In the genomic region with DNA sequence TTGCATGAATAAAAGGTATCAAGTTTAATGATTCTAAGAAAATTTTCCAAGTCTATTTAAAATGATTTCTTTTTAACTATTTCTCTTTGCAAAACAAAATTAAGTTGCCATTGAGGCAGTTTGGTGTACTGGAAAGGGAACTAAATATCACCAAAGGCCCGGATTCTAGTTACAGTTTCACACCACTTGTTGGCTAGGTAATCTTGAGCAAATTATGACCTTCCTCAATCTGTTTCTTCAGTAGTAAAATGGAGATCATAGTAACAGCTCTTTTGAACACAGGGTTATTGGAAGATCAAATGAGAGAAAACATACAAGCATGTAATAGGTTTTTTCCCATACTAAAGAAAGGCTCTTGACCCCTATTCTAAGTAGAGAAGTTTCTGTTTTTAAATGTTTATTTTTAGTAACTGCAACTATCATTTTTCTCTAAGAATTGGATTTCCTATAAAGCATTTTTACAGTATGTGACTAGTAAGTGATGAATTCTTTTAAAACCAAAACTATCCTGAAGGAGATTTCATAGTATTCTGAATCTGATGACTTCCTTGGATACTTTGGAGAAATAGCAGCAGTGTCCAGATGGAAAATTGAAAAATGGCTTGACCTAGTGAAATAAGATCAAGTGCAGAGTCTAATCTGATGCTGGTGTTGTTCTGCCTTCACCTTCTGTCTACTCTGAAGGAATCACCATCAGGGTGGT, we compare ENCODE assay signal across 15 cellular contexts. TPM values are rescaled to one million over a fixed set of nuclear protein-coding genes. Genes with fewer than 3 reads are reported as not detected.
A peak's percentile ranks its signal among the peaks of the same experiment; 100 is the strongest.
DNase-seq lines count a peak whose midpoint lies in the region; ATAC-seq and TF ChIP-seq lines count a peak whose summit lies in the region.
"Had no signal": no experiment of that assay in that cellular context is flagged by ENCODE, and none has a peak within 500 bp of the region (broad histone marks: within the 10 kb centered on the region; RNA-seq: fewer than 3 reads in every experiment).

No MANE protein-coding gene starts in this region.

- H3K27ac Mint-ChIP-seq in activated T-cell treated with anti-CD3 and anti-CD28 coated beads, Interleukin-2, amount 50 U/mL, for 24 hours, result peak overlapping the region; percentile 61
- H3K27ac Mint-ChIP-seq in stimulated activated effector memory CD8-positive, alpha-beta T cell treated with anti-CD3 and anti-CD28 coated beads, Interleukin-12 subunit alpha, Interleukin-12 subunit beta, amount 100 ng/mL, for 72 hours, result peak overlapping the region; percentile 94

- no peaks in the 10 kb centered on the region for H3K36me3 ChIP-seq in KMS-11 (ENCODE audit: insufficient read depth)

- no peak for DNase-seq in activated T-cell treated with anti-CD3 and anti-CD28 coated beads, Interleukin-2, amount 50 U/mL, for 24 hours
- no peak for DNase-seq in activated T-cell treated with anti-CD3 and anti-CD28 coated beads, Interleukin-2, amount 50 U/mL, for 4 hours
- no peak for DNase-seq in stimulated activated effector memory CD8-positive, alpha-beta T cell treated with anti-CD3 and anti-CD28 coated beads, Interleukin-12 subunit alpha, Interleukin-12 subunit beta, amount 100 ng/mL, for 72 hours (ENCODE audit: low spot score in 2 of 2)
- DNase-seq in NCI-H2171 treated with DMSO at 0.1 percent for 48 hours (lab: John Stamatoyannopoulos, UW) (no peak), foreskin keratinocyte (no peak), NCI-H748 (lab: John Stamatoyannopoulos, UW; ENCODE audit: unreplicated experiment) (no peak)
- DNase-seq: Kasumi-1, left colon, NCI-H69 had no signal

- H3K27me3 Mint-ChIP-seq in activated T-cell treated with anti-CD3 and anti-CD28 coated beads, Interleukin-2, amount 50 U/mL, for 24 hours, result no peaks in the 10 kb centered on the region
- H3K27me3 Mint-ChIP-seq in activated T-cell treated with anti-CD3 and anti-CD28 coated beads, Interleukin-2, amount 50 U/mL, for 4 hours (ENCODE audit: low read depth), result no peaks in the 10 kb centered on the region

- peak overlapping the region; percentile 30; the same call in 1 of the 2 replicates for H3K27ac ChIP-seq in KMS-11
- no peak overlapping the region for H3K27ac ChIP-seq in foreskin keratinocyte

- no peaks in the 10 kb centered on the region for H4K20me1 ChIP-seq in KMS-11 (ENCODE audit: insufficient read depth)

- peak overlapping the region; percentile 18 for H3K4me2 ChIP-seq in KMS-11

- no peaks in the 10 kb centered on the region for H3K79me2 ChIP-seq in KMS-11 (ENCODE audit: insufficient read depth, low read depth)

- no peak for TF ChIP-seq CTCF in KMS-11 (conservative IDR thresholded peaks at IDR 0.05; ENCODE audit: low read depth, low read length)
- TF ChIP-seq CTCF in foreskin keratinocyte (conservative IDR thresholded peaks at IDR 0.05), result no peak

- H3K9me3 Mint-ChIP-seq in activated T-cell treated with anti-CD3 and anti-CD28 coated beads, Interleukin-2, amount 50 U/mL, for 24 hours, result peaks cover 3% of the 10 kb centered on the region
- no peaks in the 10 kb centered on the region for H3K9me3 Mint-ChIP-seq in activated T-cell treated with anti-CD3 and anti-CD28 coated beads, Interleukin-2, amount 50 U/mL, for 4 hours
- no peaks in the 10 kb centered on the region for H3K9me3 Mint-ChIP-seq in stimulated activated effector memory CD8-positive, alpha-beta T cell treated with anti-CD3 and anti-CD28 coated beads, Interleukin-12 subunit alpha, Interleukin-12 subunit beta, amount 100 ng/mL, for 72 hours

- H3K4me1 ChIP-seq in KMS-11 (ENCODE audit: low read depth, poor library complexity, severe bottlenecking), result peaks cover 29% of the 10 kb centered on the region
- H3K4me1 ChIP-seq in foreskin keratinocyte, result no peaks in the 10 kb centered on the region

- H2AFZ ChIP-seq in KMS-11 (ENCODE audit: low read depth), result no peak overlapping the region

- H3K27me3 ChIP-seq in KMS-11 (ENCODE audit: insufficient read depth, low read depth) (no peaks in the 10 kb centered on the region), foreskin keratinocyte (no peaks in the 10 kb centered on the region)

- peaks cover 50% of the 10 kb centered on the region for H3K36me3 Mint-ChIP-seq in activated T-cell treated with anti-CD3 and anti-CD28 coated beads, Interleukin-2, amount 50 U/mL, for 24 hours (ENCODE audit: low read depth)
- peaks cover 18% of the 10 kb centered on the region for H3K36me3 Mint-ChIP-seq in activated T-cell treated with anti-CD3 and anti-CD28 coated beads, Interleukin-2, amount 50 U/mL, for 4 hours (ENCODE audit: insufficient read depth)
- peaks cover 28% of the 10 kb centered on the region for H3K36me3 Mint-ChIP-seq in stimulated activated effector memory CD8-positive, alpha-beta T cell treated with anti-CD3 and anti-CD28 coated beads, Interleukin-12 subunit alpha, Interleukin-12 subunit beta, amount 100 ng/mL, for 72 hours

- no peak overlapping the region; the same call in 1 of the 2 replicates for H3K9ac ChIP-seq in KMS-11

- H3K4me3 Mint-ChIP-seq in activated T-cell treated with anti-CD3 and anti-CD28 coated beads, Interleukin-2, amount 50 U/mL, for 24 hours, result no peak overlapping the region
- H3K4me3 Mint-ChIP-seq in activated T-cell treated with anti-CD3 and anti-CD28 coated beads, Interleukin-2, amount 50 U/mL, for 4 hours, result no peak overlapping the region
- H3K4me3 Mint-ChIP-seq in stimulated activated effector memory CD8-positive, alpha-beta T cell treated with anti-CD3 and anti-CD28 coated beads, Interleukin-12 subunit alpha, Interleukin-12 subunit beta, amount 100 ng/mL, for 72 hours, result peak overlapping the region; percentile 59

- H3K4me1 Mint-ChIP-seq in activated T-cell treated with anti-CD3 and anti-CD28 coated beads, Interleukin-2, amount 50 U/mL, for 24 hours (ENCODE audit: low read depth), result peaks cover 52% of the 10 kb centered on the region
- H3K4me1 Mint-ChIP-seq in activated T-cell treated with anti-CD3 and anti-CD28 coated beads, Interleukin-2, amount 50 U/mL, for 4 hours (ENCODE audit: low read depth), result peaks cover 53% of the 10 kb centered on the region
- peaks cover 53% of the 10 kb centered on the region for H3K4me1 Mint-ChIP-seq in stimulated activated effector memory CD8-positive, alpha-beta T cell treated with anti-CD3 and anti-CD28 coated beads, Interleukin-12 subunit alpha, Interleukin-12 subunit beta, amount 100 ng/mL, for 72 hours

- no peak for ATAC-seq in activated T-cell treated with anti-CD3 and anti-CD28 coated beads, Interleukin-2, amount 50 U/mL, for 4 hours
- ATAC-seq in GM21786 (IDR thresholded peaks at IDR 0.05; ENCODE audit: unreplicated experiment) (peak; percentile 70), foreskin keratinocyte (no peak)
- no peak for ATAC-seq in stimulated activated effector memory CD8-positive, alpha-beta T cell treated with anti-CD3 and anti-CD28 coated beads, Interleukin-12 subunit alpha, Interleukin-12 subunit beta, amount 100 ng/mL, for 72 hours
- ATAC-seq: left colon had no signal

- no peak overlapping the region for H3K4me3 ChIP-seq in KMS-11 (IDR thresholded peaks at IDR 0.05; ENCODE audit: insufficient read depth, low read depth, low read length)

RNA-seq across cellular contexts. Expression of gene SCAANT1, which starts 15.7 kb away (rescaled TPM):
- total RNA-seq in activated T-cell treated with anti-CD3 and anti-CD28 coated beads, Interleukin-2, amount 50 U/mL, for 4 hours, result not detected
- total RNA-seq in foreskin keratinocyte, result not detected in 2 replicates
- polyA plus RNA-seq in foreskin keratinocyte, result 0.79 TPM in 1 of 2 replicates, not detected in the other
- total RNA-seq: A673; left colon; renal cortical epithelial cell; T-helper 1 cell treated with Interleukin-12 subunit alpha and Interleukin-12 subunit beta and Interleukin-4 antibody, amounts not matched to agents 30 ng/mL and 1 ng/mL, for 36 hours; urinary bladder had no signal
- polyA plus RNA-seq: urinary bladder had no signal

RNA-seq across cellular contexts. Expression of gene ATXN7, which starts 32.8 kb away (rescaled TPM):
- total RNA-seq in activated T-cell treated with anti-CD3 and anti-CD28 coated beads, Interleukin-2, amount 50 U/mL, for 4 hours, result 10 to 100 TPM; 19.9 to 26.7 (median 23.7) TPM
- 8.3 and 12.8 TPM in 2 replicates for total RNA-seq in foreskin keratinocyte
- polyA plus RNA-seq in foreskin keratinocyte, result 1.2 and 1.3 TPM in 2 replicates

RNA-seq across cellular contexts. Expression of gene THOC7, which starts 32.9 kb away (rescaled TPM):
- 10 to 100 TPM; 70.5 to 80.3 (median 74.5) TPM for total RNA-seq in activated T-cell treated with anti-CD3 and anti-CD28 coated beads, Interleukin-2, amount 50 U/mL, for 4 hours
- 103 and 114 TPM in 2 replicates for total RNA-seq in foreskin keratinocyte
- polyA plus RNA-seq in foreskin keratinocyte, result 121 and 140 TPM in 2 replicates
